ENCODE assay signal across 1 cellular context in the genomic region with DNA sequence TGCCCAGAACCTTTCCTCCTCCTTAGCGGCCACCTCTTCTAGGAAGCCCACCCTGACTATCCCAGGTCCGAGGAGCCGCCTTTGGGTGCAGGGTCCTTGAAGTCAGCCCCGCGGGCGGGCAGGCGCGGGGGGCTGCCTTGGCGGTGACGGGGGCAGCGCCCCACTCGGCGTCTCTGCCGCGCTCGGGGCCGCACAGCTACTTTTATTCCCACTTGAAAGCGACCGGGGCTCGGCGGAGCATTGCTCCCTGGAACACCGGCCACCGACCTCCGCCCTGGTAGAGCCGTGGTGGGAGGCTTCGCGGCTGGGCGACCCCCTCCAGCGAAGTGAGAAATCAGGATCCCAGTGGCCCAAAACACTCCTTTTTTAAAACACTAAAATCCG.
TF ChIP-seq lines count a peak whose summit lies in the region.

No MANE protein-coding gene starts in this region.

TF ChIP-seq in IMR-90, 13 proteins besides CTCF, POLR2A, EP300 and RAD21:
- TF ChIP-seq MAFK (IDR thresholded peaks at IDR 0.05; ENCODE audit: low read depth, low read length) (no peak), MAZ (IDR thresholded peaks at IDR 0.05; ENCODE audit: borderline replicate concordance, low read depth, low read length) (no peak), SMC3 (IDR thresholded peaks at IDR 0.05; ENCODE audit: low read depth, low read length) (no peak), NFE2L2 (IDR thresholded peaks at IDR 0.05; ENCODE audit: low read depth, low read length) (no peak), RCOR1 (IDR thresholded peaks at IDR 0.05; ENCODE audit: insufficient replicate concordance, low read length) (no peak), MXI1 (IDR thresholded peaks at IDR 0.05; ENCODE audit: borderline replicate concordance, low read depth, low read length) (no peak), BHLHE40 (IDR thresholded peaks at IDR 0.05; ENCODE audit: low read depth, low read length) (no peak), RFX5 (IDR thresholded peaks at IDR 0.05; ENCODE audit: low read depth, low read length) (no peak)
- TF ChIP-seq, protein P1, sequence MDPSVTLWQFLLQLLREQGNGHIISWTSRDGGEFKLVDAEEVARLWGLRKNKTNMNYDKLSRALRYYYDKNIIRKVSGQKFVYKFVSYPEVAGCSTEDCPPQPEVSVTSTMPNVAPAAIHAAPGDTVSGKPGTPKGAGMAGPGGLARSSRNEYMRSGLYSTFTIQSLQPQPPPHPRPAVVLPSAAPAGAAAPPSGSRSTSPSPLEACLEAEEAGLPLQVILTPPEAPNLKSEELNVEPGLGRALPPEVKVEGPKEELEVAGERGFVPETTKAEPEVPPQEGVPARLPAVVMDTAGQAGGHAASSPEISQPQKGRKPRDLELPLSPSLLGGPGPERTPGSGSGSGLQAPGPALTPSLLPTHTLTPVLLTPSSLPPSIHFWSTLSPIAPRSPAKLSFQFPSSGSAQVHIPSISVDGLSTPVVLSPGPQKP (IDR thresholded peaks at IDR 0.05; ENCODE audit: borderline replicate concordance, low read depth, low read length): no peak
